In genomic region chr3:15982667-15983145, GRCh38 we compare ENCODE assay signal across 9 cellular contexts.
A peak's percentile ranks its signal among the peaks of the same experiment; 100 is the strongest.
DNase-seq lines count a peak whose midpoint lies in the region; FAIRE-seq and TF ChIP-seq lines count a peak whose summit lies in the region.
"Had no signal": no experiment of that assay in that cellular context is flagged by ENCODE, and none has a peak within 500 bp of the region (broad histone marks: within the 10 kb centered on the region; RNA-seq: fewer than 3 reads in every experiment).

No MANE protein-coding gene starts in this region.

- no peaks in the 10 kb centered on the region for H3K4me1 ChIP-seq in Caco-2

- CTCF ChIA-PET in Caco-2 (lab: Charles Lee): no interaction called here

- peaks cover 10% of the 10 kb centered on the region for H3K9me3 Mint-ChIP-seq in Caco-2 (ENCODE audit: unreplicated experiment)

- BruUV-seq in Caco-2 (replicated peaks; lab: Mats Ljungman, UMichigan): no TSS peak

- peak; percentile 88 for FAIRE-seq in RCC 7860 (lab: Jason Lieb, UNC)

- no peak overlapping the region for H3K4me3 ChIP-seq in Caco-2 (ENCODE audit: low read depth, low read length)

- no peaks in the 10 kb centered on the region for H3K9me3 ChIP-seq in Caco-2

- no peaks in the 10 kb centered on the region for H3K4me1 Mint-ChIP-seq in Caco-2 (ENCODE audit: low read depth, unreplicated experiment)

- peak; percentile 98 for DNase-seq in ELR (ENCODE audit: low read depth)
- peak; percentile 87 for DNase-seq in RCC 7860 (ENCODE audit: low spot score)
- DNase-seq in fibroblast of peridontal ligament (ENCODE audit: extremely low read depth): peak; percentile 97
- DNase-seq in putamen (ENCODE audit: low spot score): peak; percentile 75
- no peak for DNase-seq in Caco-2
- DNase-seq in NCI-H146 (lab: John Stamatoyannopoulos, UW): no peak
- DNase-seq in stimulated activated CD8-positive, alpha-beta memory T cell treated with anti-CD3 and anti-CD28 coated beads, Interleukin-4, amount 100 ng/mL, for 48 hours: no peak
- DNase-seq in SW 1271 (lab: John Stamatoyannopoulos, UW): no peak
- DNase-seq: activated CD4-positive, alpha-beta T cell treated with anti-CD3 and anti-CD28 coated beads, Interleukin-2, amount 50 U/mL, for 1 hour had no signal

- TF ChIP-seq CTCF in Caco-2 (IDR thresholded peaks at IDR 0.05; ENCODE audit: insufficient read depth in 1 of 2, low read depth in 1 of 2, low read length in 1 of 2, severe bottlenecking in 1 of 2, unreplicated experiment in 1 of 2): no peak

- H3K36me3 ChIP-seq in Caco-2 (ENCODE audit: control insufficient read depth, insufficient read depth, low read length): no peaks in the 10 kb centered on the region

- no peak overlapping the region for H3K27ac Mint-ChIP-seq in Caco-2 (ENCODE audit: unreplicated experiment)

- H3K27me3 Mint-ChIP-seq in Caco-2 (ENCODE audit: insufficient read depth, unreplicated experiment): no peaks in the 10 kb centered on the region

- H3K4me3 Mint-ChIP-seq in Caco-2 (ENCODE audit: unreplicated experiment): no peak overlapping the region

- POLR2A ChIA-PET in Caco-2 (lab: Charles Lee): no interaction called here

- intact Hi-C loops in Caco-2 (cut with micrococcal nuclease; ENCODE audit: unreplicated experiment): no loop called here

- H3K36me3 Mint-ChIP-seq in Caco-2 (ENCODE audit: insufficient read depth, unreplicated experiment): no peaks in the 10 kb centered on the region

- no peaks in the 10 kb centered on the region for H3K27me3 ChIP-seq in Caco-2 (replicated peaks; ENCODE audit: control insufficient read depth, insufficient read depth, low read length)

Comparison
In these comparisons a context has a peak if more than half of its experiments do, and no peak if none do; other contexts are left out.
1. DNase-seq: peak in ELR (single experiment), RCC 7860 (single experiment), fibroblast of peridontal ligament (single experiment) and putamen (single experiment); none in Caco-2 (0 of 2), NCI-H146 (single experiment), stimulated activated CD8-positive, alpha-beta memory T cell treated with anti-CD3 and anti-CD28 coated beads, Interleukin-4, amount 100 ng/mL, for 48 hours (single experiment) and SW 1271 (0 of 2).